ENCODE assay signal across 17 cellular contexts in genomic region chr5:158301186-158301585, GRCh38.
DNase-seq lines count a peak whose midpoint lies in the region; TF ChIP-seq lines count a peak whose summit lies in the region.
"Had no signal": no experiment of that assay in that cellular context is flagged by ENCODE, and none has a peak within 500 bp of the region (broad histone marks: within the 10 kb centered on the region; RNA-seq: fewer than 3 reads in every experiment).

No MANE protein-coding gene starts in this region.

- peak overlapping the region; percentile 24 for H3K27ac Mint-ChIP-seq in osteocyte (ENCODE audit: unreplicated experiment)
- no peak overlapping the region for H3K27ac Mint-ChIP-seq in endothelial cell (ENCODE audit: unreplicated experiment)
- H3K27ac Mint-ChIP-seq: CD4-positive, alpha-beta T cell had no signal

- peaks cover 25% of the 10 kb centered on the region for H3K4me1 Mint-ChIP-seq in osteocyte (ENCODE audit: unreplicated experiment)
- no peaks in the 10 kb centered on the region for H3K4me1 Mint-ChIP-seq in endothelial cell (ENCODE audit: unreplicated experiment)

- peaks cover 4% of the 10 kb centered on the region for H3K36me3 Mint-ChIP-seq in osteocyte (ENCODE audit: unreplicated experiment)
- H3K36me3 Mint-ChIP-seq in endothelial cell (ENCODE audit: low read depth, unreplicated experiment) = no peaks in the 10 kb centered on the region

- H3K27me3 Mint-ChIP-seq in osteocyte (ENCODE audit: unreplicated experiment) = no peaks in the 10 kb centered on the region
- H3K27me3 Mint-ChIP-seq in endothelial cell (ENCODE audit: unreplicated experiment) = no peaks in the 10 kb centered on the region
- H3K27me3 Mint-ChIP-seq: CD4-positive, alpha-beta T cell had no signal

- H3K4me3 Mint-ChIP-seq in osteocyte (ENCODE audit: unreplicated experiment) (no peak overlapping the region), endothelial cell (ENCODE audit: unreplicated experiment) (no peak overlapping the region)
- H3K4me3 Mint-ChIP-seq: CD4-positive, alpha-beta T cell had no signal

- TF ChIP-seq CTCF in choroid plexus epithelial cell (conservative IDR thresholded peaks at IDR 0.05; ENCODE audit: low read depth, low read length) (no peak), osteocyte (IDR thresholded peaks at IDR 0.05) (no peak), endothelial cell (IDR thresholded peaks at IDR 0.05; ENCODE audit: unreplicated experiment) (no peak)

- H3K4me3 ChIP-seq in choroid plexus epithelial cell (ENCODE audit: low read depth, low read length) = no peak overlapping the region
- H3K4me3 ChIP-seq: A549, GM23248, HAP-1 had no signal

- peaks cover 4% of the 10 kb centered on the region for H3K9me3 Mint-ChIP-seq in osteocyte (ENCODE audit: unreplicated experiment)
- no peaks in the 10 kb centered on the region for H3K9me3 Mint-ChIP-seq in endothelial cell (ENCODE audit: unreplicated experiment)

- DNase-seq in NCI-H146 (lab: John Stamatoyannopoulos, UW) (peak; percentile 15), NCI-H146 treated with DMSO at 0.1 percent for 48 hours (lab: John Stamatoyannopoulos, UW; ENCODE audit: unreplicated experiment) (no peak), RPMI8226 (peak; percentile 30), choroid plexus epithelial cell (ENCODE audit: low read depth) (peak; percentile 23), osteocyte (ENCODE audit: extremely low spot score, unreplicated experiment) (no peak), endothelial cell (ENCODE audit: low spot score) (no peak), NCI-H1417 (lab: John Stamatoyannopoulos, UW) (no peak)
- no peak for DNase-seq in activated CD4-positive, CD25-positive, alpha-beta regulatory T cell (lab: John Stamatoyannopoulos, UW)
- DNase-seq: AML-193; Caco-2; CD4-positive, alpha-beta T cell; DMS153; DMS79; GDM1; GM23248 had no signal

Comparison
In these comparisons a context has a peak if more than half of its experiments do, and no peak if none do; other contexts are left out.
1. DNase-seq: peak in NCI-H146 (single experiment), RPMI8226 (single experiment) and choroid plexus epithelial cell (single experiment); none in NCI-H146 treated with DMSO at 0.1 percent for 48 hours (single experiment), osteocyte (single experiment), activated CD4-positive, CD25-positive, alpha-beta regulatory T cell (0 of 4), endothelial cell (single experiment) and NCI-H1417 (0 of 3).